Comparison of ENCODE assay signal across 13 cellular contexts in genomic region chr10:74178042-74178791, GRCh38. TPM values are rescaled to one million over a fixed set of nuclear protein-coding genes. Genes with fewer than 3 reads are reported as not detected.
DNase-seq lines count a peak whose midpoint lies in the region; ATAC-seq, FAIRE-seq and TF ChIP-seq lines count a peak whose summit lies in the region.
"Had no signal": no experiment of that assay in that cellular context is flagged by ENCODE, and none has a peak within 500 bp of the region (broad histone marks: within the 10 kb centered on the region; RNA-seq: fewer than 3 reads in every experiment).

No MANE protein-coding gene starts in this region.

- H3K27me3 Mint-ChIP-seq in activated CD4-positive, alpha-beta T cell treated with anti-CD3 and anti-CD28 coated beads, Interleukin-2, amount 10 ng/mL, durations not matched to agents 7 days and 5 days = no peaks in the 10 kb centered on the region
- no peaks in the 10 kb centered on the region for H3K27me3 Mint-ChIP-seq in stimulated activated memory B cell treated with anti-CD40 and anti-IgM and Interleukin-4, amounts not matched to agents 10 μg/mL and 1 μg/mL and 100 μg/mL, for 72 hours

- H3K27me3 ChIP-seq in Panc1 (ENCODE audit: control insufficient read depth, insufficient read depth, low read length) (no peaks in the 10 kb centered on the region), body of pancreas (no peaks in the 10 kb centered on the region)
- H3K27me3 ChIP-seq: pancreas had no signal

- POLR2A ChIA-PET in activated CD4-positive, alpha-beta T cell treated with anti-CD3 and anti-CD28 coated beads, Interleukin-2, amount 10 ng/mL, durations not matched to agents 7 days and 5 days (lab: Charles Lee) = no interaction called here
- POLR2A ChIA-PET in Panc1 (lab: Charles Lee) = interaction anchor here (0.6 kb wide), 1 partner anchor 28 kb away, joined by 6 read pairs; the partner anchor contains the start of gene AP3M1

- CTCF ChIA-PET in activated CD4-positive, alpha-beta T cell treated with anti-CD3 and anti-CD28 coated beads, Interleukin-2, amount 10 ng/mL, durations not matched to agents 7 days and 5 days (lab: Charles Lee) = interaction anchor here (0.9 to 1.9 kb wide), 5 partner anchors 9 to 49 kb away, joined by 3 to 7 read pairs (median 5); partner anchors contain the start of genes ADK and AP3M1
- CTCF ChIA-PET in Panc1 (lab: Charles Lee) = interaction anchor here (0.5 kb wide), 1 partner anchor 697 kb away, joined by 3 read pairs; no protein-coding TSS in a partner anchor

- intact Hi-C loops in Panc1 (cut with micrococcal nuclease; ENCODE audit: unreplicated experiment) (no loop called here), body of pancreas (cut with DNase I) (no loop called here)

- H3K4me3 ChIP-seq in Panc1 (ENCODE audit: low read depth in 2 of 2, low read length in 2 of 2) (no peak overlapping the region), body of pancreas (no peak overlapping the region)

- no peak for DNase-seq in activated CD4-positive, alpha-beta T cell treated with anti-CD3 and anti-CD28 coated beads, Interleukin-2, amount 10 ng/mL, durations not matched to agents 7 days and 5 days
- DNase-seq in activated CD4-positive, alpha-beta T cell treated with anti-CD3 and anti-CD28 coated beads for 48 hours = no peak
- DNase-seq in Panc1 (ENCODE audit: low read depth, low spot score) (no peak), epithelial cell of prostate (ENCODE audit: low read depth, low spot score) (no peak), NCI-H2081 (lab: John Stamatoyannopoulos, UW) (no peak), body of pancreas (no peak), GM19239 (ENCODE audit: insufficient read length, low spot score) (no peak)
- DNase-seq: activated CD4-positive, CD25-positive, alpha-beta regulatory T cell; NCI-H1930; pancreas; stimulated activated CD4-positive, alpha-beta T cell treated with anti-CD3 and anti-CD28 coated beads, Interleukin-4, amount 100 ng/mL, for 4 hours had no signal

- H3K4me3 Mint-ChIP-seq in activated CD4-positive, alpha-beta T cell treated with anti-CD3 and anti-CD28 coated beads, Interleukin-2, amount 10 ng/mL, durations not matched to agents 7 days and 5 days = peak overlapping the region; percentile 41
- H3K4me3 Mint-ChIP-seq in stimulated activated memory B cell treated with anti-CD40 and anti-IgM and Interleukin-4, amounts not matched to agents 10 μg/mL and 1 μg/mL and 100 μg/mL, for 72 hours = peak overlapping the region; percentile 43

- no peak for TF ChIP-seq POLR2A in body of pancreas (IDR thresholded peaks at IDR 0.05)

- peaks cover 4% of the 10 kb centered on the region for H3K36me3 Mint-ChIP-seq in activated CD4-positive, alpha-beta T cell treated with anti-CD3 and anti-CD28 coated beads, Interleukin-2, amount 10 ng/mL, durations not matched to agents 7 days and 5 days (ENCODE audit: low read depth)
- H3K36me3 Mint-ChIP-seq in stimulated activated memory B cell treated with anti-CD40 and anti-IgM and Interleukin-4, amounts not matched to agents 10 μg/mL and 1 μg/mL and 100 μg/mL, for 72 hours = peaks cover 4% of the 10 kb centered on the region

- no peak for FAIRE-seq in GM19239 (lab: Jason Lieb, UNC)
- FAIRE-seq: pancreas had no signal

- H3K9me3 ChIP-seq in Panc1 (ENCODE audit: control insufficient read depth, insufficient read depth, low read depth, low read length) (no peaks in the 10 kb centered on the region), body of pancreas (no peaks in the 10 kb centered on the region)
- H3K9me3 ChIP-seq: pancreas, thoracic aorta had no signal

- peaks cover 46% of the 10 kb centered on the region for H3K4me1 Mint-ChIP-seq in activated CD4-positive, alpha-beta T cell treated with anti-CD3 and anti-CD28 coated beads, Interleukin-2, amount 10 ng/mL, durations not matched to agents 7 days and 5 days
- peaks cover 46% of the 10 kb centered on the region for H3K4me1 Mint-ChIP-seq in stimulated activated memory B cell treated with anti-CD40 and anti-IgM and Interleukin-4, amounts not matched to agents 10 μg/mL and 1 μg/mL and 100 μg/mL, for 72 hours

- BruUV-seq in Panc1 (replicated peaks; lab: Mats Ljungman, UMichigan) = no TSS peak

- no peak overlapping the region for H3K27ac Mint-ChIP-seq in activated CD4-positive, alpha-beta T cell treated with anti-CD3 and anti-CD28 coated beads, Interleukin-2, amount 10 ng/mL, durations not matched to agents 7 days and 5 days
- H3K27ac Mint-ChIP-seq in stimulated activated memory B cell treated with anti-CD40 and anti-IgM and Interleukin-4, amounts not matched to agents 10 μg/mL and 1 μg/mL and 100 μg/mL, for 72 hours = peak overlapping the region; percentile 27

- no peaks in the 10 kb centered on the region for H3K36me3 ChIP-seq in Panc1 (ENCODE audit: control insufficient read depth, insufficient read depth, low read length)
- H3K36me3 ChIP-seq in body of pancreas (replicated peaks in 1 of 2; ENCODE audit: insufficient read depth in 1 of 2, low read depth in 2 of 2) = no peaks in the 10 kb centered on the region
- H3K36me3 ChIP-seq: pancreas, thoracic aorta had no signal

- ATAC-seq in Panc1 = no peak
- no peak for ATAC-seq in stimulated activated memory B cell treated with anti-CD40 and anti-IgM and Interleukin-4, amounts not matched to agents 10 μg/mL and 1 μg/mL and 100 μg/mL, for 72 hours
- ATAC-seq in body of pancreas = no peak
- ATAC-seq: pancreas had no signal

- no peaks in the 10 kb centered on the region for H3K9me3 Mint-ChIP-seq in activated CD4-positive, alpha-beta T cell treated with anti-CD3 and anti-CD28 coated beads, Interleukin-2, amount 10 ng/mL, durations not matched to agents 7 days and 5 days
- no peaks in the 10 kb centered on the region for H3K9me3 Mint-ChIP-seq in stimulated activated memory B cell treated with anti-CD40 and anti-IgM and Interleukin-4, amounts not matched to agents 10 μg/mL and 1 μg/mL and 100 μg/mL, for 72 hours

- H3K4me1 ChIP-seq in Panc1 (ENCODE audit: control insufficient read depth, insufficient read depth, low read length) (peaks cover 46% of the 10 kb centered on the region), body of pancreas (peaks cover 12% of the 10 kb centered on the region)

- no peak for TF ChIP-seq CTCF in Panc1 (IDR thresholded peaks at IDR 0.05)
- TF ChIP-seq CTCF in body of pancreas (IDR thresholded peaks at IDR 0.05) = no peak

- in situ Hi-C loops in Panc1 (cut with HindIII; ENCODE audit: low pct_unique_long_range_greater_than_20kb, low sequenced_read_pairs) = no loop called here

- H3K27ac ChIP-seq in Panc1 (ENCODE audit: low read length) = peak overlapping the region; percentile 3; the same call in 1 of the 2 replicates
- peak overlapping the region; percentile 95 for H3K27ac ChIP-seq in epithelial cell of prostate
- no peak overlapping the region for H3K27ac ChIP-seq in body of pancreas

- WGBS in body of pancreas, 2 donors = 89% methylated on average over 5 of the region's 5 CpGs

RNA-seq across cellular contexts. Expression of gene ADK, which starts 27.2 kb away (rescaled TPM):
- 10 to 100 TPM; 36.8 to 38.5 TPM for total RNA-seq in activated CD4-positive, alpha-beta T cell treated with anti-CD3 and anti-CD28 coated beads, Interleukin-2, amount 10 ng/mL, durations not matched to agents 7 days and 5 days
- total RNA-seq in Panc1 (2021; ENCODE audit: unreplicated experiment) (64.5 TPM), body of pancreas (10 to 100 TPM; 12.9 to 18.7 TPM)
- 52.6 TPM for polyA plus RNA-seq in Panc1 (2012; ENCODE audit: insufficient read length)

RNA-seq across cellular contexts. Expression of gene AP3M1, which starts 27.6 kb away (rescaled TPM):
- total RNA-seq in activated CD4-positive, alpha-beta T cell treated with anti-CD3 and anti-CD28 coated beads, Interleukin-2, amount 10 ng/mL, durations not matched to agents 7 days and 5 days = 10 to 100 TPM; 42.0 to 50.5 TPM
- total RNA-seq in Panc1 (2021; ENCODE audit: unreplicated experiment) (51.5 TPM), body of pancreas (10 to 100 TPM in 1 of 2 donors, 1 to 10 TPM in 1; 7.9 to 17.1 TPM)
- polyA plus RNA-seq in Panc1 (2012; ENCODE audit: insufficient read length) = 32.6 TPM

Comparison
In these comparisons a context has a peak if more than half of its experiments do, and no peak if none do; other contexts are left out.
1. H3K27ac ChIP-seq: peak in Panc1 (single experiment) and epithelial cell of prostate (single experiment); none in body of pancreas (0 of 4).